8 cellular contexts compared by ENCODE assay signal in the genomic region with DNA sequence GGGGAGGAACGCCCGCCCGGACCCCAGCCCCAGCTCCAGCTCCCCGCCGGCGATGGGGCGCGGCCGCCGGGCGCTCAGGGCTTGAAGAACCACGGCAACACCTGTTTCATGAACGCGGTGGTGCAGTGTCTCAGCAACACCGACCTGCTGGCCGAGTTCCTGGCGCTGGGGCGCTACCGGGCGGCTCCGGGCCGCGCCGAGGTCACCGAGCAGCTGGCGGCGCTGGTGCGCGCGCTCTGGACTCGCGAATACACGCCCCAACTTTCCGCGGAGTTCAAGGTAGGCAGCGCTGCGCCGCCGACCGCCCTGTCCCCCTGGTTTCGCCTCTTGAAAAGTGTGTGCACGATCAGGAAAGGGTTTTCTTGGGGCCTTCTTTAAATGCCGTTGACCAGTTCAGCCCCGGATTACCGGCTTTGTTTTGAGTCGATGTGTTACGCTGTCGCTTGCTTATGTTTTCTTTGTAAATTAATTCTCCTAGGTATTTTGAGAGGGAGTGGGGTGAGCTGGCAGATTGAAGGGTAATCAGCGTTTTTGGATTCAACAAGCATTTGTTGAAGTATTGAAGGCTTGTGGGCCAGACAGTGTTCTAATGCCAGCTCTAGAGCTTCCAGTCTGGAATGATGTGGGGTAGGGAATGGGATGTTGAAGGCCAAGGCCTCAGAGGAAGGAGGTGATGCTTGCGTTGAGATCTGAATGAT. TPM values are rescaled to one million over a fixed set of nuclear protein-coding genes. Genes with fewer than 3 reads are reported as not detected.
DNase-seq lines count a peak whose midpoint lies in the region; ATAC-seq and TF ChIP-seq lines count a peak whose summit lies in the region.

No MANE protein-coding gene starts in this region.

- H3K27me3 Mint-ChIP-seq in IgD-negative memory B cell (peaks cover 41% of the 10 kb centered on the region), osteocyte (ENCODE audit: unreplicated experiment) (no peaks in the 10 kb centered on the region)
- peaks cover 35% of the 10 kb centered on the region for H3K27me3 Mint-ChIP-seq in activated CD8-positive, alpha-beta T cell treated with anti-CD3 and anti-CD28 coated beads, Interleukin-2, amount 10 ng/mL, durations not matched to agents 7 days and 5 days (ENCODE audit: low read depth)

- TF ChIP-seq CTCF in foreskin fibroblast (IDR thresholded peaks at IDR 0.05; ENCODE audit: low read depth, low read length) (no peak), osteocyte (IDR thresholded peaks at IDR 0.05) (peak; percentile 27)

- H3K9me3 Mint-ChIP-seq in IgD-negative memory B cell = peaks cover 0 to 3% (median 0%) of the 10 kb centered on the region in 3 donors
- H3K9me3 Mint-ChIP-seq in activated CD8-positive, alpha-beta T cell treated with anti-CD3 and anti-CD28 coated beads, Interleukin-2, amount 10 ng/mL, durations not matched to agents 7 days and 5 days (ENCODE audit: insufficient read depth) = no peaks in the 10 kb centered on the region
- no peaks in the 10 kb centered on the region for H3K9me3 Mint-ChIP-seq in osteocyte (ENCODE audit: unreplicated experiment)

- POLR2A ChIA-PET in activated CD8-positive, alpha-beta T cell treated with anti-CD3 and anti-CD28 coated beads, Interleukin-2, amount 10 ng/mL, durations not matched to agents 7 days and 5 days (lab: Charles Lee) = no interaction called here

- ATAC-seq in activated CD8-positive, alpha-beta T cell treated with anti-CD3 and anti-CD28 coated beads, Interleukin-2, amount 10 ng/mL, durations not matched to agents 7 days and 5 days = peak; percentile 54
- ATAC-seq in HG02840 (IDR thresholded peaks at IDR 0.05; ENCODE audit: low FRiP score, unreplicated experiment) = no peak
- ATAC-seq in GM21825 (IDR thresholded peaks at IDR 0.05; ENCODE audit: unreplicated experiment) = no peak

- CTCF ChIA-PET in activated CD8-positive, alpha-beta T cell treated with anti-CD3 and anti-CD28 coated beads, Interleukin-2, amount 10 ng/mL, durations not matched to agents 7 days and 5 days (lab: Charles Lee) = no interaction called here

- peak; percentile 24 for DNase-seq in ELR (ENCODE audit: low read depth)
- peak; percentile 22 for DNase-seq in activated CD8-positive, alpha-beta T cell treated with anti-CD3 and anti-CD28 coated beads, Interleukin-2, amount 10 ng/mL, durations not matched to agents 7 days and 5 days
- DNase-seq in foreskin fibroblast = peak in 1 of 2 donors; percentile 43
- DNase-seq in osteocyte (ENCODE audit: extremely low spot score, unreplicated experiment) = peak; percentile 86
- DNase-seq in NCI-H1048 (lab: John Stamatoyannopoulos, UW) = no peak

- H3K27ac Mint-ChIP-seq in IgD-negative memory B cell (no peak overlapping the region), osteocyte (ENCODE audit: unreplicated experiment) (peak overlapping the region; percentile 58)
- H3K27ac Mint-ChIP-seq in activated CD8-positive, alpha-beta T cell treated with anti-CD3 and anti-CD28 coated beads, Interleukin-2, amount 10 ng/mL, durations not matched to agents 7 days and 5 days = no peak overlapping the region

- H3K4me3 ChIP-seq in foreskin fibroblast (ENCODE audit: low read depth in 1 of 2, low read length in 2 of 2) = peak overlapping the region; percentile 58 to 65

- H3K36me3 Mint-ChIP-seq in IgD-negative memory B cell = peaks cover 2% of the 10 kb centered on the region
- no peaks in the 10 kb centered on the region for H3K36me3 Mint-ChIP-seq in activated CD8-positive, alpha-beta T cell treated with anti-CD3 and anti-CD28 coated beads, Interleukin-2, amount 10 ng/mL, durations not matched to agents 7 days and 5 days (ENCODE audit: low read depth)
- no peaks in the 10 kb centered on the region for H3K36me3 Mint-ChIP-seq in osteocyte (ENCODE audit: unreplicated experiment)

- H3K4me3 Mint-ChIP-seq in IgD-negative memory B cell = peak overlapping the region in 3 of 4 donors; percentile 76 to 93 (median 90)
- H3K4me3 Mint-ChIP-seq in activated CD8-positive, alpha-beta T cell treated with anti-CD3 and anti-CD28 coated beads, Interleukin-2, amount 10 ng/mL, durations not matched to agents 7 days and 5 days = peak overlapping the region; percentile 44
- peak overlapping the region; percentile 78 for H3K4me3 Mint-ChIP-seq in osteocyte (ENCODE audit: unreplicated experiment)

- H3K4me1 Mint-ChIP-seq in IgD-negative memory B cell (peaks cover 0 to 16% (median 4%) of the 10 kb centered on the region in 3 donors), osteocyte (ENCODE audit: unreplicated experiment) (peaks cover 40% of the 10 kb centered on the region)
- peaks cover 21% of the 10 kb centered on the region for H3K4me1 Mint-ChIP-seq in activated CD8-positive, alpha-beta T cell treated with anti-CD3 and anti-CD28 coated beads, Interleukin-2, amount 10 ng/mL, durations not matched to agents 7 days and 5 days (ENCODE audit: low read depth)

RNA-seq across cellular contexts. Expression of gene USP43, which starts 0.7 kb away (rescaled TPM):
- not detected for polyA plus RNA-seq in IgD-negative memory B cell
- total RNA-seq in activated CD8-positive, alpha-beta T cell treated with anti-CD3 and anti-CD28 coated beads, Interleukin-2, amount 10 ng/mL, durations not matched to agents 7 days and 5 days = under 1 TPM; 0.16 to 0.18 TPM
- 3.8 TPM in 2 replicates for total RNA-seq in osteocyte
